Comparison of ENCODE assay signal across 1 cellular context in the genomic region with DNA sequence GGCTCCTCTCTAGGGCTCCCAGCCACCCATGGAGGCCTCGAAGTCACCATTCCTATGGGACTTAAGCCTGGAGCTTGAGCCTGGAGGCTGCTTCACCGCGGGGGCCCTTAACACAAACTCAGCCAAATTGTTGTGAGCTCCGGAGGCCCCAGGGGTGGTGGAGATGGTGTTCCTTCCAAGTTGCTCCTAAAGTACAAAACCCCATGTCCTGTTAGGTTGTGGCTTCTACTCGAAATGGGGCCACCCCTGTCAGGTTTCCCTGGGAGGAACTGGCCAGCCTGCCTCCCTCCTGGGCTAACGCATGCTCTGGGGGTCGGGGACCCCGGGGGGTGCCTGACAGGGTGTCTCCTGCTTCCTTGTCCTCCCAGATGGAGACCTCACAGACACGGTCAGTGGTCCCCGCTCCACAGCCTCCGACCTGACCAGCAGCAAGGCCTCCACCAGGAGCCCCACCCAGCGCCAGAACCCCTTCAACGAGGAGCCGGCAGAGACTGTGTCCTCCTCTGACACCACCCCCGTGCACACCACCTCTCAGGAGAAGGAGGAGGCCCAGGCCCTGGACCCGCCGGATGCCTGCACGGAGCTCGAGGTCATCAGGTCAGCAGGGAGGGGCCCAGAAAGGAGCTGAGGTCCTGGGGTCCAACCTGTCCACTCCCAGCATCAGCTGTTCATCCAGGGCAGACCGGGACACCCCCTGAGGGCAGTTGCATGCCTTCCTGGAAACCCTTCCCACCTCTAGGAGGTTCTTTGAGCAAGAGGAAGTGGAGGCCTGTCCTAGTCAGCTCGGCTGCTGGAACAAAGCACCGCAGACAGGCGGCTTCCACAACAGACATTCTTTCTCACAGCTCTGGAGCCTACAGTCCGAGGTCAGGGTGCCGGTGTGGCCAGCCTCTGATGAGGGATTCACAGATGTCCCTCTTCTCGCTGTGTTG.
TF ChIP-seq lines count a peak whose summit lies in the region.

No MANE protein-coding gene starts in this region.

TF ChIP-seq in GM12878, 131 proteins besides CTCF, POLR2A, EP300 and RAD21:
- TF ChIP-seq NRF1 (conservative IDR thresholded peaks at IDR 0.05; ENCODE audit: low read depth, low read length) (no peak), GATAD2B (conservative IDR thresholded peaks at IDR 0.05; ENCODE audit: low read depth) (no peak), YBX1 (IDR thresholded peaks at IDR 0.05) (no peak), MYB (IDR thresholded peaks at IDR 0.05; ENCODE audit: borderline replicate concordance, low read depth, low read length) (no peak), BCL3 (IDR thresholded peaks at IDR 0.05; ENCODE audit: borderline replicate concordance, insufficient read depth, low read depth, low read length, poor library complexity, severe bottlenecking) (no peak)
